Comparison of ENCODE assay signal across 7 cellular contexts in genomic region chr2:117771969-117772630, GRCh38. TPM values are rescaled to one million over a fixed set of nuclear protein-coding genes. Genes with fewer than 3 reads are reported as not detected.
DNase-seq lines count a peak whose midpoint lies in the region; ATAC-seq and TF ChIP-seq lines count a peak whose summit lies in the region.

No MANE protein-coding gene starts in this region.

- H3K36me3 Mint-ChIP-seq in progenitor cell of endocrine pancreas (ENCODE audit: insufficient read depth): no peaks in the 10 kb centered on the region

- no peak overlapping the region for H3K4me3 Mint-ChIP-seq in progenitor cell of endocrine pancreas (ENCODE audit: low read depth)

- H3K27me3 Mint-ChIP-seq in progenitor cell of endocrine pancreas: no peaks in the 10 kb centered on the region

- DNase-seq in NCI-H2227 treated with DMSO at 0.1 percent for 48 hours (lab: John Stamatoyannopoulos, UW): peak; percentile 61
- DNase-seq in dedifferentiated amniotic fluid mesenchymal stem cell (ENCODE audit: extremely low spot score): peak; percentile 35
- no peak for DNase-seq in progenitor cell of endocrine pancreas (ENCODE audit: low spot score, unreplicated experiment)
- no peak for DNase-seq in DMS79 (lab: John Stamatoyannopoulos, UW)
- DNase-seq in amniotic stem cell (lab: John Stamatoyannopoulos, UW): no peak

- H3K27ac Mint-ChIP-seq in progenitor cell of endocrine pancreas: no peak overlapping the region

- H3K9me3 Mint-ChIP-seq in progenitor cell of endocrine pancreas (ENCODE audit: low read depth): no peaks in the 10 kb centered on the region

- ATAC-seq in GM19351 (IDR thresholded peaks at IDR 0.05; ENCODE audit: unreplicated experiment) (peak; percentile 70), HG03139 (IDR thresholded peaks at IDR 0.05; ENCODE audit: unreplicated experiment) (no peak)

- peak; percentile 76 for TF ChIP-seq CTCF in progenitor cell of endocrine pancreas (IDR thresholded peaks at IDR 0.05; ENCODE audit: unreplicated experiment)

- peaks cover 14% of the 10 kb centered on the region for H3K4me1 Mint-ChIP-seq in progenitor cell of endocrine pancreas (ENCODE audit: low read depth)

RNA-seq across cellular contexts. Expression of gene DDX18, which starts 42.4 kb away (rescaled TPM):
- 65.5 and 70.1 TPM in 2 replicates for total RNA-seq in progenitor cell of endocrine pancreas

Comparison
In these comparisons a context has a peak if more than half of its experiments do, and no peak if none do; other contexts are left out.
1. DNase-seq: peak in NCI-H2227 treated with DMSO at 0.1 percent for 48 hours (single experiment) and dedifferentiated amniotic fluid mesenchymal stem cell (single experiment); none in progenitor cell of endocrine pancreas (single experiment), DMS79 (single experiment) and amniotic stem cell (single experiment).